Comparison of ENCODE assay signal across 27 cellular contexts in the genomic region with DNA sequence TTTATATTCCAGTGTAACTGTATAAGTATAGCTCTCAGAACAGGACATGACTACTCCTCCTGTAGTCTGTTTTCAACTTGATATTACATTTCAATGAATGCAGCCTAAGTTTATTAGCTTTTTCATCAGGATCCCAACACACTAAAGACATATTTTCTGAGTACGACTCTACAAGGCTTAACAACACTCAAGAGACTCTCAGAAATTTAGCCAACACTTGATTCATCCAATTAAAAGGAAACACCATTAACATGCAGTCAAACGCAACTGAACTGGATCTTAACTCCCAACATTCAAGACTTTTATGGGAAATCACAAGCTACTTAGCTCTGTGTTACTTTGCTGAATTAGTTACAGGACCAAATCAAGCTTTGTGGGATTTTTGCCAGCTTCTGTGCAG.
"Had no signal": no experiment of that assay in that cellular context is flagged by ENCODE, and none has a peak within 500 bp of the region (broad histone marks: within the 10 kb centered on the region; RNA-seq: fewer than 3 reads in every experiment).

No MANE protein-coding gene starts in this region.

- DNase-seq: activated CD4-positive, alpha-beta memory T cell treated with anti-CD3 and anti-CD28 coated beads for 36 hours; activated CD4-positive, alpha-beta T cell treated with anti-CD3 and anti-CD28 coated beads, Interleukin-2, amount 10 ng/mL, durations not matched to agents 7 days and 5 days; activated CD4-positive, CD25-positive, alpha-beta regulatory T cell; activated CD8-positive, alpha-beta memory T cell treated with anti-CD3 and anti-CD28 coated beads for 24 hours; activated effector memory CD4-positive, alpha-beta T cell treated with anti-CD3 and anti-CD28 coated beads, Interleukin-2, amount 50 U/mL, for 16 hours; activated naive CD4-positive, alpha-beta T cell treated with Interleukin-2 at 50 U/mL for 16 hours; activated naive CD8-positive, alpha-beta T cell treated with anti-CD3 and anti-CD28 coated beads, Interleukin-2, amount 50 U/mL, for 24 hours; activated T-cell treated with anti-CD3 and anti-CD28 coated beads, Interleukin-2, amount 50 U/mL, for 4 hours; amniotic stem cell; brain microvascular endothelial cell; MG63; MV-4-11; NCI-H1092 treated with DMSO at 0.1 percent for 48 hours; NCI-H1417 treated with DMSO at 0.1 percent for 48 hours; NCI-H1694; NCI-H2029; NCI-H2107; NCI-H748 treated with DMSO at 0.1 percent for 48 hours; RPMI8226; SK-N-SH; T-helper 1 cell had no signal

- H3K4me1 Mint-ChIP-seq: activated CD4-positive, alpha-beta T cell treated with anti-CD3 and anti-CD28 coated beads, Interleukin-2, amount 10 ng/mL, durations not matched to agents 7 days and 5 days; activated naive CD8-positive, alpha-beta T cell treated with anti-CD3 and anti-CD28 coated beads, Interleukin-2, amount 50 U/mL, for 24 hours had no signal

- H3K36me3 ChIP-seq: ascending aorta, brain microvascular endothelial cell, cardiac muscle cell, MG63 had no signal

- H3K4me3 Mint-ChIP-seq: activated CD4-positive, alpha-beta memory T cell treated with anti-CD3 and anti-CD28 coated beads for 36 hours; activated CD4-positive, alpha-beta T cell treated with anti-CD3 and anti-CD28 coated beads, Interleukin-2, amount 10 ng/mL, durations not matched to agents 7 days and 5 days; activated naive CD8-positive, alpha-beta T cell treated with anti-CD3 and anti-CD28 coated beads, Interleukin-2, amount 50 U/mL, for 24 hours; activated T-cell treated with anti-CD3 and anti-CD28 coated beads, Interleukin-2, amount 50 U/mL, for 4 hours had no signal

- ATAC-seq: activated naive CD4-positive, alpha-beta T cell treated with anti-CD3 and anti-CD28 coated beads, Interleukin-2, amount 50 U/mL, for 72 hours; activated naive CD8-positive, alpha-beta T cell treated with anti-CD3 and anti-CD28 coated beads, Interleukin-2, amount 50 U/mL, for 24 hours; activated T-cell treated with anti-CD3 and anti-CD28 coated beads, Interleukin-2, amount 50 U/mL, for 4 hours; Panc1; Right ventricle myocardium inferior had no signal

- H3K27me3 ChIP-seq: ascending aorta, brain microvascular endothelial cell, cardiac muscle cell, MG63 had no signal

- H3K9me3 ChIP-seq: ascending aorta, MG63, SK-N-SH had no signal

- H3K27ac Mint-ChIP-seq: activated CD4-positive, alpha-beta memory T cell treated with anti-CD3 and anti-CD28 coated beads for 36 hours; activated CD4-positive, alpha-beta T cell treated with anti-CD3 and anti-CD28 coated beads, Interleukin-2, amount 10 ng/mL, durations not matched to agents 7 days and 5 days; activated naive CD4-positive, alpha-beta T cell treated with anti-CD3 and anti-CD28 coated beads, Interleukin-2, amount 50 U/mL, for 72 hours; activated naive CD8-positive, alpha-beta T cell treated with anti-CD3 and anti-CD28 coated beads, Interleukin-2, amount 50 U/mL, for 24 hours had no signal

- H3K4me3 ChIP-seq: ascending aorta, cardiac muscle cell, MG63 had no signal

- H3K9ac ChIP-seq: SK-N-SH had no signal

- H3K36me3 Mint-ChIP-seq: activated CD4-positive, alpha-beta memory T cell treated with anti-CD3 and anti-CD28 coated beads for 36 hours; activated naive CD4-positive, alpha-beta T cell treated with anti-CD3 and anti-CD28 coated beads, Interleukin-2, amount 50 U/mL, for 72 hours had no signal

- H3K9me3 Mint-ChIP-seq: activated CD4-positive, alpha-beta memory T cell treated with anti-CD3 and anti-CD28 coated beads for 36 hours; activated naive CD4-positive, alpha-beta T cell treated with anti-CD3 and anti-CD28 coated beads, Interleukin-2, amount 50 U/mL, for 72 hours; activated T-cell treated with anti-CD3 and anti-CD28 coated beads, Interleukin-2, amount 50 U/mL, for 4 hours had no signal

- H3K4me2 ChIP-seq: SK-N-SH had no signal

- H3K27ac ChIP-seq: ascending aorta, brain microvascular endothelial cell, cardiac muscle cell, VCaP had no signal
